Comparison of ENCODE assay signal across 25 cellular contexts in the genomic region with DNA sequence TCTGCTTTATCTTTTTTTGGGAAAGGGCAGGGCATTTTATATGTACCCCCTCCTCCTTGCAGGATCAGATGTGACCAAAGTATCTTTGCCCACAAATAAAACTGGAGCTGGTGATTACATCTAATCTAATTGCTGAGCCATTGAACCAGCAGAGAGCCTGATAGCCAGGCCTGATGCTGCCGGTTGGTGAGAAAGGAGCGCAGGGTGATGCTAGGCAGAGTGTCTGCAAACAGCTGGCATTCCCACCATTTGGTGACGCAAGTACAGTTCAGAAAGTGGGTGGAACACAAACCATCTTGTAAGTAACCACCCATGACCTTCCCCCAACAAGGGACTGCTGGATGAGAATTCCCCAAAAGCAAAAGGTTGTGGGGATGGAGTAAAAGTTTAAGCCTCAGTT. TPM values are rescaled to one million over a fixed set of nuclear protein-coding genes. Genes with fewer than 3 reads are reported as not detected.
"Had no signal": no experiment of that assay in that cellular context is flagged by ENCODE, and none has a peak within 500 bp of the region (broad histone marks: within the 10 kb centered on the region; RNA-seq: fewer than 3 reads in every experiment).

No MANE protein-coding gene starts in this region.

- H3K4me3 ChIP-seq: K562, MG63, SJSA1 had no signal

- H3K9me3 ChIP-seq: MG63, SK-N-SH had no signal

- H3K27ac ChIP-seq: KMS-11, SJSA1 had no signal

- H3K27ac Mint-ChIP-seq: IgD-negative memory B cell; T-cell; T-helper 1 cell treated with Interleukin-12 subunit alpha and Interleukin-12 subunit beta and Interleukin-4 antibody, amounts not matched to agents 30 μg/mL and 1 μg/mL, for 36 hours had no signal

- ATAC-seq: K562, T-cell had no signal

- H3K9ac ChIP-seq: KMS-11, SK-N-SH had no signal

- H3K27me3 ChIP-seq: MG63, SJSA1 had no signal

- H3K36me3 Mint-ChIP-seq: T-cell had no signal

- H3K9me3 Mint-ChIP-seq: T-cell; T-helper 1 cell treated with Interleukin-12 subunit alpha and Interleukin-12 subunit beta and Interleukin-4 antibody, amounts not matched to agents 30 μg/mL and 1 μg/mL, for 36 hours had no signal

- DNase-seq: Kasumi-1, MG63, NCI-H1092 treated with DMSO at 0.1 percent for 48 hours, NCI-H1436, NCI-H187, NCI-H2029, NCI-H2081 treated with DMSO at 0.1 percent for 48 hours, NCI-H2171 treated with DMSO at 0.1 percent for 48 hours, NCI-H345, NCI-H524, NCI-H526 treated with DMSO at 0.1 percent for 48 hours, NCI-H748 treated with DMSO at 0.1 percent for 48 hours, Right ventricle myocardium superior, RPMI8226, SIG-M5, SK-N-SH, SW 1271, T-cell had no signal

- H3K4me3 Mint-ChIP-seq: IgD-negative memory B cell; T-cell; T-helper 1 cell treated with Interleukin-12 subunit alpha and Interleukin-12 subunit beta and Interleukin-4 antibody, amounts not matched to agents 30 μg/mL and 1 μg/mL, for 36 hours had no signal

- H3K4me1 Mint-ChIP-seq: IgD-negative memory B cell, T-cell had no signal

- H3K4me1 ChIP-seq: SJSA1 had no signal

- H3K36me3 ChIP-seq: MG63, SJSA1 had no signal

- H3K4me2 ChIP-seq: KMS-11, SK-N-SH had no signal

RNA-seq across cellular contexts. Expression of gene DPPA3, which starts 12.7 kb away (rescaled TPM):
- total RNA-seq: HT1080, K562, NCI-H460, Right ventricle myocardium superior, SJSA1, T-cell had no signal
- polyA plus RNA-seq: IgD-negative memory B cell, K562, SK-N-SH had no signal

RNA-seq across cellular contexts. Expression of gene CLEC4C, which starts 23.2 kb away (rescaled TPM):
- total RNA-seq: HT1080, K562, NCI-H460, Right ventricle myocardium superior, SJSA1, T-cell had no signal
- polyA plus RNA-seq: K562, SK-N-SH had no signal

RNA-seq across cellular contexts. Expression of gene GDF3, which starts 28.4 kb away (rescaled TPM):
- total RNA-seq: HT1080, K562, NCI-H460, Right ventricle myocardium superior, SJSA1, T-cell had no signal
- polyA plus RNA-seq: IgD-negative memory B cell, K562, SK-N-SH had no signal

RNA-seq across cellular contexts. Expression of gene NANOGNB, which starts 41.1 kb away (rescaled TPM):
- total RNA-seq: HT1080, K562, NCI-H460, Right ventricle myocardium superior, SJSA1, T-cell had no signal
- polyA plus RNA-seq: IgD-negative memory B cell, K562, SK-N-SH had no signal

RNA-seq across cellular contexts. Expression of gene APOBEC1, which starts 58.2 kb away (rescaled TPM):
- total RNA-seq: HT1080, K562, NCI-H460, Right ventricle myocardium superior, SJSA1, T-cell had no signal
- polyA plus RNA-seq: IgD-negative memory B cell, K562, SK-N-SH had no signal
